ENCODE assay signal across 8 cellular contexts in the genomic region with DNA sequence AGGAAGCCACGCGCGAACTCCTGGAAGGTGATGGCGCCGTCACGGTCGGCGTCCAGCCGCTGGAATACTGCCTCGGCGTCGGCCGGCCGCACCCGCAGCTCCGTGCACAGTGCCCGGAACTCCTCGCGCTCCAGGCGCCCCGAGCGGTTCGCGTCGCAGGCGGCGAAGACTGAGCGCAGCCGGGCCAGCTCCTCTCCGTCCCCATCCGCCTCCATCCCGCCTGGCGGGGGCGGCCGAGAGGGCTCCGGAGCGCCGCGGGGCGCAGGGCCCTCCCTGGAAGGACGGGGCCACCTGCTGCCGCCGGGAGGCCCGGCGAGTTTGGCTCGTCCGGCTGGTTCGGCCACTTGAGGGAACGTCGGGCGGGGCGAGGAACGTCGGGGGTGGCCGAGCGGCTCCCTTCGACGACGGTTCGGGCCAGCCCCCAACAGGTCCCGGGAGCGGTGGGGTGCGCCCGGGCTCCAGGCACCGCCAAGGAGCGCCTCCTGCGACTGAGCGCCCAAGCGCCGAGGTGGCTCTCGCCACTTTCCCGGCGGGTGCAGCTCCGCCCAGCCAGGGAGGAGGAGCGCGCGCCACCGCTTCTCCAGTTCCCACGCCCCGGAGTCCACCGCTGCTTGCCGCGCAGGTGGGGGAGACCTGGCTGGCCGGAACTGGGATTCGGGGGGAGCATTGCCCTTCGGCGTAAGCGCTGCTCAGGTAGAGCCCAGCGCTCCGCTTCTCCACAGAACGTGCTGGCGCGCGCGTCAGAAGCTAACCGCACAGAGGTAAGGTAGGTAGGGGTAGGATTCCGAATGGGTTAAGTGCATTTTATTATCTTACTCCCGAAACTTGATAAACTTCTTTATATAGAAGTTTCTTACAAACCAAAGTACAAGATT. TPM values are rescaled to one million over a fixed set of nuclear protein-coding genes. Genes with fewer than 3 reads are reported as not detected.
DNase-seq lines count a peak whose midpoint lies in the region; ATAC-seq and TF ChIP-seq lines count a peak whose summit lies in the region.

A gene (minus strand): TSS at position 490 of the 875 bp plus-strand sequence. CDS start 275 bp downstream, at position 215.

- H3K4me1 ChIP-seq in NT2/D1 (ENCODE audit: insufficient read depth, insufficient read length), result no peaks in the 10 kb centered on the region
- peaks cover 0 to 20% (median 11%) of the 10 kb centered on the region in 12 donors for H3K4me1 ChIP-seq in heart left ventricle
- peaks cover 0 to 8% of the 10 kb centered on the region in 2 donors for H3K4me1 ChIP-seq in gastrocnemius medialis

- H3K9me3 ChIP-seq in NT2/D1 (ENCODE audit: insufficient read depth, low read length) (no peaks in the 10 kb centered on the region), heart left ventricle (no peaks in the 10 kb centered on the region), gastrocnemius medialis (no peaks in the 10 kb centered on the region)

- ATAC-seq in heart left ventricle (peak in 3 of 4 donors; percentile 30 to 63 (median 56)), gastrocnemius medialis (no peak), GM21529 (IDR thresholded peaks at IDR 0.05; ENCODE audit: unreplicated experiment) (no peak), HG03378 (IDR thresholded peaks at IDR 0.05; ENCODE audit: unreplicated experiment) (no peak), GM21737 (IDR thresholded peaks at IDR 0.05; ENCODE audit: unreplicated experiment) (no peak)

- H3K27me3 Mint-ChIP-seq in HFFc6 (ENCODE audit: insufficient read depth), result peaks cover 20% of the 10 kb centered on the region

- TF ChIP-seq POLR2A in heart left ventricle (IDR thresholded peaks at IDR 0.05), result no peak
- no peak for TF ChIP-seq POLR2A in gastrocnemius medialis (IDR thresholded peaks at IDR 0.05)

- no peaks in the 10 kb centered on the region for H3K36me3 ChIP-seq in NT2/D1 (ENCODE audit: insufficient read depth, insufficient read length, low read length)
- H3K36me3 ChIP-seq in heart left ventricle, result no peaks in the 10 kb centered on the region
- no peaks in the 10 kb centered on the region for H3K36me3 ChIP-seq in gastrocnemius medialis

- H3K4me3 Mint-ChIP-seq in HFFc6, result peak within 1 kb of the TSS; percentile 83

- no peak for DNase-seq in HFFc6
- DNase-seq in NT2/D1 (ENCODE audit: low read depth, low spot score), result peak; percentile 40
- peak in 2 of 5 donors; percentile 24 to 57 for DNase-seq in heart left ventricle
- no peak for DNase-seq in gastrocnemius medialis
- DNase-seq in NOMO-1 (lab: John Stamatoyannopoulos, UW; ENCODE audit: unreplicated experiment in 2 of 2), result no peak

- H3K27ac Mint-ChIP-seq in HFFc6, result no peak within 1 kb of the TSS

- WGBS in heart left ventricle, 4 donors, result 1 to 6% (median 3%) methylated on average over 9 to 98 of the region's 98 CpGs

- no peaks in the 10 kb centered on the region for H3K36me3 Mint-ChIP-seq in HFFc6 (ENCODE audit: low read depth)

- TF ChIP-seq CTCF in HFFc6 (IDR thresholded peaks at IDR 0.05) (peak; percentile 42; the same call in 1 of the 2 replicates), heart left ventricle (IDR thresholded peaks at IDR 0.05) (peak in 3 of 12 donors; percentile 13 to 19 (median 13)), gastrocnemius medialis (IDR thresholded peaks at IDR 0.05 in 4 of 5, conservative IDR thresholded peaks at IDR 0.05 in 1 of 5) (no peak)

- H3K27ac ChIP-seq in heart left ventricle, result no peak within 1 kb of the TSS
- no peak within 1 kb of the TSS for H3K27ac ChIP-seq in gastrocnemius medialis

- H3K27me3 ChIP-seq in NT2/D1 (ENCODE audit: insufficient read depth, insufficient read length), result peaks cover 46% of the 10 kb centered on the region
- peaks cover 16 to 63% (median 36%) of the 10 kb centered on the region in 9 donors for H3K27me3 ChIP-seq in heart left ventricle
- H3K27me3 ChIP-seq in gastrocnemius medialis, result peaks cover 43 to 64% (median 58%) of the 10 kb centered on the region in 3 donors

- peak within 1 kb of the TSS; percentile 76 for H3K9ac ChIP-seq in NT2/D1 (ENCODE audit: insufficient read length, low read depth)

- H3K4me3 ChIP-seq in NT2/D1 (ENCODE audit: insufficient read length, low read depth), result peak within 1 kb of the TSS; percentile 63
- peak within 1 kb of the TSS; percentile 17 to 57 (median 44) for H3K4me3 ChIP-seq in heart left ventricle
- H3K4me3 ChIP-seq in gastrocnemius medialis, result peak within 1 kb of the TSS; percentile 14 to 43 (median 34)

- in situ Hi-C loops in gastrocnemius medialis (cut with MboI; ENCODE audit: low sequenced_read_pairs in 4 of 4), result no loop called here

- peaks cover 40% of the 10 kb centered on the region for H3K4me1 Mint-ChIP-seq in HFFc6 (ENCODE audit: low read depth)

- no peaks in the 10 kb centered on the region for H3K9me3 Mint-ChIP-seq in HFFc6

- intact Hi-C loops in heart left ventricle (cut with DNase I) (no loop called here), gastrocnemius medialis (cut with DNase I; ENCODE audit: low total_unique reads) (no loop called here)

RNA-seq across cellular contexts. Expression of the gene that starts here (rescaled TPM):
- total RNA-seq in HFFc6 (2021; fragmentation: NEBNext Ultra II Directional; extraction: Animal tissue kit (Norgen Biotek cat#: 25700)), result under 1 TPM in 3 of 6 experiments, not detected in 3; 0.05 to 0.10 (median 0.08) TPM
- total RNA-seq in heart left ventricle (under 1 TPM in 6 of 9 donors, not detected in 3; 0.05 to 0.20 (median 0.09) TPM), gastrocnemius medialis (under 1 TPM in 3 of 4 donors, not detected in 1; 0.16 to 0.82 (median 0.41) TPM)
- under 1 TPM in 1 of 2 donors, not detected in 1; 0.08 TPM for polyA plus RNA-seq in heart left ventricle

Comparison
In these comparisons a context has a peak if more than half of its experiments do, and no peak if none do; other contexts are left out.
1. Peak in ATAC-seq and H3K4me3 ChIP-seq in heart left ventricle; RNA of the gene not detected or under 1 TPM.